Comparison of ENCODE assay signal across 18 cellular contexts in the genomic region with DNA sequence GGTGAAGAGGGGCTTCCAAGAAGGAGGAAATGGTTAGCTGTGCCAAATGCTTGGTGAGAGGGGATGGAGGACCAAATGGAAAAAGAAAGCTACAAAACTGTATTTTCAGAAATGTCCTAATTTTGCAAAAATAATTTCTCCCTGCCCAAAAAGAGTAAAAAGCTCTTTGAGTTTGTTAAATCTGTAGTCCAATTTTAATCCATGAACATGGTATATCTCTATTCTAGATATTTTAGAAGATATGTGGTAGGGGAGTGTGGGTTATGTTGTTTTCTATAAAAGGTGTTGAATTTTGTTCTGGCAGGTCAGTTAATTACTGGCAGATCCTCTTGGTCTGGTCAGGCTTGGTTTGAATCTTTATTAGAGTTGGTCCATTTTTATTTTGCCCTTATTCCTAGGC.
A peak's percentile ranks its signal among the peaks of the same experiment; 100 is the strongest.
DNase-seq lines count a peak whose midpoint lies in the region; ATAC-seq, FAIRE-seq and TF ChIP-seq lines count a peak whose summit lies in the region.
"Had no signal": no experiment of that assay in that cellular context is flagged by ENCODE, and none has a peak within 500 bp of the region (broad histone marks: within the 10 kb centered on the region; RNA-seq: fewer than 3 reads in every experiment).

No MANE protein-coding gene starts in this region.

- H3K9ac ChIP-seq in astrocyte (ENCODE audit: low read length) (no peak overlapping the region), mesendoderm (ENCODE audit: low read length) (no peak overlapping the region)
- H3K9ac ChIP-seq: BLaER1 had no signal

- FAIRE-seq in A549 (lab: Jason Lieb, UNC) (no peak), astrocyte (lab: Jason Lieb, UNC) (peak; percentile 17)
- FAIRE-seq: GM18507, HTR-8/SVneo had no signal

- no peaks in the 10 kb centered on the region for H4K20me1 ChIP-seq in astrocyte (ENCODE audit: insufficient read depth, low read length)
- H4K20me1 ChIP-seq: BLaER1 had no signal

- no peak overlapping the region for H3K4me2 ChIP-seq in A549
- no peak overlapping the region for H3K4me2 ChIP-seq in astrocyte (ENCODE audit: low read length)
- no peak overlapping the region for H3K4me2 ChIP-seq in mesendoderm (ENCODE audit: low read length)
- H3K4me2 ChIP-seq: BLaER1 had no signal

- DNase-seq in A549 (ENCODE audit: low read depth in 1 of 2, low spot score in 1 of 2) (no peak), astrocyte (ENCODE audit: low read depth) (no peak), mesendoderm (no peak), WERI-Rb-1 (no peak), germinal center (ENCODE audit: low spot score) (no peak)
- no peak for DNase-seq in activated naive CD8-positive, alpha-beta T cell treated with anti-CD3 and anti-CD28 coated beads for 36 hours
- DNase-seq in activated CD4-positive, alpha-beta T cell treated with anti-CD3 and anti-CD28 coated beads, Interleukin-2, amount 50 U/mL, for 4 hours: no peak
- DNase-seq: 8988T; Caco-2; CD8-positive, alpha-beta memory T cell; DMS53; H7; KG1 had no signal

- H3K56ac ChIP-seq in mesendoderm (ENCODE audit: low read length): no peak overlapping the region

- no peaks in the 10 kb centered on the region for H3K36me3 ChIP-seq in HEK293 (ENCODE audit: control insufficient read depth in 2 of 2, insufficient read depth in 1 of 2, low read length in 2 of 2)
- H3K36me3 ChIP-seq in astrocyte (ENCODE audit: insufficient read depth, low read length): no peaks in the 10 kb centered on the region
- H3K36me3 ChIP-seq in mesendoderm (ENCODE audit: control insufficient read depth, insufficient read depth, low read length): no peaks in the 10 kb centered on the region
- no peaks in the 10 kb centered on the region for H3K36me3 ChIP-seq in WERI-Rb-1
- H3K36me3 ChIP-seq: BLaER1 had no signal

- no peak overlapping the region for H2BK15ac ChIP-seq in mesendoderm (replicated peaks; ENCODE audit: low read depth)

- H4K8ac ChIP-seq in mesendoderm (ENCODE audit: low read depth, low read length): no peak overlapping the region

- H3K79me2 ChIP-seq in astrocyte (ENCODE audit: insufficient read depth, low read length): no peaks in the 10 kb centered on the region
- no peaks in the 10 kb centered on the region for H3K79me2 ChIP-seq in mesendoderm (ENCODE audit: control insufficient read depth, insufficient read depth, low read length)

- no peak for TF ChIP-seq POLR2A in A549 (IDR thresholded peaks at IDR 0.05; ENCODE audit: low read length)

- no peaks in the 10 kb centered on the region for H3K79me1 ChIP-seq in mesendoderm (ENCODE audit: low read length)

- no peaks in the 10 kb centered on the region for H3K27me3 ChIP-seq in astrocyte (ENCODE audit: insufficient read depth, low read length)
- no peaks in the 10 kb centered on the region for H3K27me3 ChIP-seq in mesendoderm (ENCODE audit: insufficient read depth, low read length, poor library complexity)
- H3K27me3 ChIP-seq in WERI-Rb-1 (ENCODE audit: insufficient read depth, low read depth, severe bottlenecking): no peaks in the 10 kb centered on the region
- H3K27me3 ChIP-seq: BLaER1 had no signal

- no peak overlapping the region for H3K4me3 ChIP-seq in A549
- no peak overlapping the region for H3K4me3 ChIP-seq in HEK293 (ENCODE audit: low read depth, low read length)
- H3K4me3 ChIP-seq in astrocyte (ENCODE audit: insufficient read depth, low read depth, low read length): no peak overlapping the region
- no peak overlapping the region for H3K4me3 ChIP-seq in mesendoderm (ENCODE audit: low read length)
- no peak overlapping the region for H3K4me3 ChIP-seq in WERI-Rb-1 (ENCODE audit: low read depth, low read length)
- H3K4me3 ChIP-seq: BLaER1 had no signal

- no peaks in the 10 kb centered on the region for H3K27me3 Mint-ChIP-seq in astrocyte (ENCODE audit: low read depth, unreplicated experiment)
- peaks cover 11% of the 10 kb centered on the region for H3K27me3 Mint-ChIP-seq in activated naive CD8-positive, alpha-beta T cell treated with anti-CD3 and anti-CD28 coated beads for 36 hours

- CTCF ChIA-PET in A549 (lab: Yijun Ruan, JAX) (interaction anchor here (0.8 to 2.0 kb wide), 2 partner anchors 10 kb away, joined by 3 to 8 read pairs; no protein-coding TSS in a partner anchor), HEK293 (lab: Yijun Ruan, JAX) (interaction anchor here (0.7 to 1.6 kb wide), 2 partner anchors 243 to 319 kb away, joined by 3 to 5 read pairs; no protein-coding TSS in a partner anchor)

- H3K4me3 Mint-ChIP-seq in astrocyte (ENCODE audit: unreplicated experiment): no peak overlapping the region
- no peak overlapping the region for H3K4me3 Mint-ChIP-seq in activated naive CD8-positive, alpha-beta T cell treated with anti-CD3 and anti-CD28 coated beads for 36 hours
- H3K4me3 Mint-ChIP-seq: CD8-positive, alpha-beta memory T cell; IgD-negative memory B cell had no signal

- H3K27ac ChIP-seq in A549 (peak overlapping the region; percentile 97 to 98), HEK293 (ENCODE audit: extremely low read depth, low read depth, low read length) (no peak overlapping the region), astrocyte (ENCODE audit: low read depth, low read length) (no peak overlapping the region), mesendoderm (ENCODE audit: low read depth, low read length) (peak overlapping the region; percentile 8), WERI-Rb-1 (no peak overlapping the region)
- H3K27ac ChIP-seq: BLaER1 had no signal

- no peak overlapping the region for H2AK5ac ChIP-seq in mesendoderm (ENCODE audit: low read length)

- no peak overlapping the region for H3K23ac ChIP-seq in mesendoderm (ENCODE audit: low read length)

- H3K27ac Mint-ChIP-seq in astrocyte (ENCODE audit: unreplicated experiment): no peak overlapping the region
- no peak overlapping the region for H3K27ac Mint-ChIP-seq in activated naive CD8-positive, alpha-beta T cell treated with anti-CD3 and anti-CD28 coated beads for 36 hours
- H3K27ac Mint-ChIP-seq: CD8-positive, alpha-beta memory T cell had no signal

- H2AFZ ChIP-seq in astrocyte (ENCODE audit: low read depth, low read length): no peak overlapping the region

- H3K9me3 ChIP-seq in A549: peaks cover 31% of the 10 kb centered on the region
- no peaks in the 10 kb centered on the region for H3K9me3 ChIP-seq in HEK293 (ENCODE audit: control insufficient read depth, insufficient read depth, low read depth, low read length)
- H3K9me3 ChIP-seq in astrocyte (ENCODE audit: insufficient read depth, low read depth, low read length): no peaks in the 10 kb centered on the region
- H3K9me3 ChIP-seq in WERI-Rb-1 (ENCODE audit: severe bottlenecking): no peaks in the 10 kb centered on the region
- H3K9me3 ChIP-seq: Caco-2 had no signal

- TF ChIP-seq CTCF in A549 (IDR thresholded peaks at IDR 0.05): no peak
- no peak for TF ChIP-seq CTCF in HEK293 (tag by site-specific recombination; IDR thresholded peaks at IDR 0.05)
- TF ChIP-seq CTCF in astrocyte (IDR thresholded peaks at IDR 0.05; ENCODE audit: insufficient read depth, low read depth, low read length): no peak
- no peak for TF ChIP-seq CTCF in WERI-Rb-1 (IDR thresholded peaks at IDR 0.05; ENCODE audit: low read depth, low read length)

- H3K4ac ChIP-seq in mesendoderm (ENCODE audit: low read depth, low read length): no peak overlapping the region

- H3K4me1 ChIP-seq in A549: peaks cover 43% of the 10 kb centered on the region
- peaks cover 24% of the 10 kb centered on the region for H3K4me1 ChIP-seq in HEK293 (ENCODE audit: control insufficient read depth, insufficient read depth, low read length)
- peaks cover 46% of the 10 kb centered on the region for H3K4me1 ChIP-seq in astrocyte (ENCODE audit: insufficient read depth, low read length)
- H3K4me1 ChIP-seq in mesendoderm (ENCODE audit: control insufficient read depth, low read depth, low read length): peaks cover 2% of the 10 kb centered on the region

- no peak overlapping the region for H3K18ac ChIP-seq in mesendoderm (ENCODE audit: low read length)

- H4K5ac ChIP-seq in mesendoderm (ENCODE audit: low read length): no peak overlapping the region

- peaks cover 1% of the 10 kb centered on the region for H3K36me3 Mint-ChIP-seq in astrocyte (ENCODE audit: low read depth, unreplicated experiment)
- H3K36me3 Mint-ChIP-seq in activated naive CD8-positive, alpha-beta T cell treated with anti-CD3 and anti-CD28 coated beads for 36 hours: no peaks in the 10 kb centered on the region
- H3K36me3 Mint-ChIP-seq: CD8-positive, alpha-beta memory T cell; IgD-negative memory B cell had no signal

- H2BK5ac ChIP-seq in mesendoderm (ENCODE audit: low read length): no peak overlapping the region

- ATAC-seq in A549: no peak

- no peak for TF ChIP-seq EP300 in A549 (IDR thresholded peaks at IDR 0.05)

- no peak overlapping the region for H2BK120ac ChIP-seq in mesendoderm (ENCODE audit: low read depth, low read length)

- H3K9me3 Mint-ChIP-seq in astrocyte (ENCODE audit: unreplicated experiment): peaks cover 5% of the 10 kb centered on the region
- H3K9me3 Mint-ChIP-seq in activated naive CD8-positive, alpha-beta T cell treated with anti-CD3 and anti-CD28 coated beads for 36 hours: no peaks in the 10 kb centered on the region

- POLR2A ChIA-PET in A549 (lab: Yijun Ruan, JAX) (no interaction called here), HEK293 (lab: Yijun Ruan, JAX) (interaction anchor here (0.6 kb wide), 1 partner anchor 458 kb away, joined by 3 read pairs; no protein-coding TSS in a partner anchor)

- peaks cover 56% of the 10 kb centered on the region for H3K4me1 Mint-ChIP-seq in astrocyte (ENCODE audit: low read depth, unreplicated experiment)
- no peaks in the 10 kb centered on the region for H3K4me1 Mint-ChIP-seq in activated naive CD8-positive, alpha-beta T cell treated with anti-CD3 and anti-CD28 coated beads for 36 hours
- H3K4me1 Mint-ChIP-seq: CD8-positive, alpha-beta memory T cell; IgD-negative memory B cell had no signal

- TF ChIP-seq RAD21 in A549 (conservative IDR thresholded peaks at IDR 0.05 in 1 of 2, IDR thresholded peaks at IDR 0.05 in 1 of 2): no peak

TF ChIP-seq in A549, 52 proteins besides CTCF, POLR2A, EP300 and RAD21:
- no peak for TF ChIP-seq SREBF2 (IDR thresholded peaks at IDR 0.05)
TF ChIP-seq in A549: peak in this region for 0.

TF ChIP-seq in HEK293, 187 proteins besides CTCF, POLR2A, EP300 and RAD21:
- TF ChIP-seq SETDB1 (IDR thresholded peaks at IDR 0.05; ENCODE audit: insufficient read length, low read length) (peak; percentile 67), ZNF248 (tag by site-specific recombination; IDR thresholded peaks at IDR 0.05) (peak; percentile 92), ZNF629 (tag by site-specific recombination; IDR thresholded peaks at IDR 0.05) (no peak)

Comparison
In these comparisons a context has a peak if more than half of its experiments do, and no peak if none do; other contexts are left out.
1. H3K27ac ChIP-seq: peak in A549 (2 of 2) and mesendoderm (single experiment); none in HEK293 (single experiment), astrocyte (single experiment) and WERI-Rb-1 (single experiment).